In genomic region chr2:85534875-85535274, GRCh38 we compare ENCODE assay signal across 23 cellular contexts. TPM values are rescaled to one million over a fixed set of nuclear protein-coding genes. Genes with fewer than 3 reads are reported as not detected.
DNase-seq lines count a peak whose midpoint lies in the region; ATAC-seq, FAIRE-seq and TF ChIP-seq lines count a peak whose summit lies in the region.
"Had no signal": no experiment of that assay in that cellular context is flagged by ENCODE, and none has a peak within 500 bp of the region (broad histone marks: within the 10 kb centered on the region; RNA-seq: fewer than 3 reads in every experiment).

No MANE protein-coding gene starts in this region.

- H3K27ac Mint-ChIP-seq in astrocyte (ENCODE audit: unreplicated experiment) (peak overlapping the region; percentile 34), neural progenitor cell (peak overlapping the region; percentile 18)
- H3K27ac Mint-ChIP-seq: T-helper 17 cell had no signal

- H3K27ac ChIP-seq in BLaER1 treated with 17β-estradiol and CSF1 and Interleukin-3, amounts not matched to agents 10 nM and 100 nM, result peak overlapping the region in 7 of 11 experiments; percentile 12 to 61 (median 38); a peak in 10 of 22 replicates
- H3K27ac ChIP-seq in astrocyte (ENCODE audit: low read depth, low read length) (no peak overlapping the region), neural progenitor cell (no peak overlapping the region)

- FAIRE-seq in astrocyte (lab: Jason Lieb, UNC), result no peak
- FAIRE-seq: A549, colon had no signal

- ATAC-seq in HG02759 (IDR thresholded peaks at IDR 0.05; ENCODE audit: unreplicated experiment), result no peak
- ATAC-seq: A549; activated CD4-positive, CD25-positive, alpha-beta regulatory T cell treated with anti-CD3 and anti-CD28 coated beads, Interleukin-2, amount 50 U/mL, for 24 hours; activated T-cell treated with anti-CD3 and anti-CD28 coated beads, Interleukin-2, amount 50 U/mL, for 4 hours; body of pancreas; left cardiac atrium; T-helper 17 cell had no signal

- no peak overlapping the region for H3K4me3 Mint-ChIP-seq in astrocyte (ENCODE audit: unreplicated experiment)
- no peak overlapping the region for H3K4me3 Mint-ChIP-seq in neural progenitor cell
- H3K4me3 Mint-ChIP-seq: activated T-cell treated with anti-CD3 and anti-CD28 coated beads, Interleukin-2, amount 50 U/mL, for 4 hours; T-helper 17 cell had no signal

- H3K4me3 ChIP-seq in BLaER1 treated with 17β-estradiol and CSF1 and Interleukin-3, amounts not matched to agents 10 nM and 100 nM, result no peak overlapping the region
- H3K4me3 ChIP-seq in astrocyte (ENCODE audit: insufficient read depth, low read depth, low read length) (no peak overlapping the region), neural progenitor cell (no peak overlapping the region)
- H3K4me3 ChIP-seq: A549, BLaER1, body of pancreas, MG63 had no signal

- H3K4me2 ChIP-seq in BLaER1 treated with 17β-estradiol and CSF1 and Interleukin-3, amounts not matched to agents 10 nM and 100 nM, result peak overlapping the region in 7 of 11 experiments; percentile 26 to 97 (median 72); a peak in 13 of 22 replicates
- no peak overlapping the region for H3K4me2 ChIP-seq in astrocyte (ENCODE audit: low read length)
- H3K4me2 ChIP-seq in neural progenitor cell, result no peak overlapping the region

- H3K27me3 Mint-ChIP-seq in astrocyte (ENCODE audit: low read depth, unreplicated experiment) (no peaks in the 10 kb centered on the region), neural progenitor cell (ENCODE audit: insufficient read depth, low read depth) (peaks cover 4% of the 10 kb centered on the region)
- H3K27me3 Mint-ChIP-seq: T-helper 17 cell had no signal

- DNase-seq in MV-4-11 (lab: John Stamatoyannopoulos, UW) (peak; percentile 64), astrocyte (ENCODE audit: low read depth) (no peak), neural progenitor cell (ENCODE audit: low spot score) (no peak), GM10266 (ENCODE audit: extremely low spot score) (no peak)
- DNase-seq in NK-92 treated with Interleukin-12 subunit alpha and Interleukin-12 subunit beta, amount 100 ng/mL, for 24 hours (lab: John Stamatoyannopoulos, UW), result no peak
- no peak for DNase-seq in activated CD4-positive, alpha-beta T cell treated with anti-CD3 and anti-CD28 coated beads, Interleukin-2, amount 50 U/mL, for 48 hours
- DNase-seq: activated CD8-positive, alpha-beta memory T cell treated with anti-CD3 and anti-CD28 coated beads for 24 hours; activated naive CD4-positive, alpha-beta T cell treated with anti-CD3 and anti-CD28 coated beads, Interleukin-2, amount 50 U/mL, for 16 hours; activated T-cell treated with anti-CD3 and anti-CD28 coated beads, Interleukin-2, amount 50 U/mL, for 4 hours; body of pancreas; left cardiac atrium; MG63; NCI-H1694 treated with DMSO at 0.1 percent for 48 hours; SHP77 treated with DMSO at 0.1 percent for 48 hours; stimulated activated CD4-positive, alpha-beta T cell treated with anti-CD3 and anti-CD28 coated beads, Interleukin-4, amount 100 ng/mL, for 4 hours; T-helper 17 cell had no signal

- H3F3A ChIP-seq in neural progenitor cell (ENCODE audit: low read depth), result peaks cover 16% of the 10 kb centered on the region

- H3K36me3 ChIP-seq in BLaER1 treated with 17β-estradiol and CSF1 and Interleukin-3, amounts not matched to agents 10 nM and 100 nM, result peaks cover 0 to 4% (median 3%) of the 10 kb centered on the region in 11 experiments; a peak in 18 of 22 replicates
- H3K36me3 ChIP-seq in astrocyte (ENCODE audit: insufficient read depth, low read length), result no peaks in the 10 kb centered on the region
- no peaks in the 10 kb centered on the region for H3K36me3 ChIP-seq in neural progenitor cell

- H3K79me2 ChIP-seq in astrocyte (ENCODE audit: insufficient read depth, low read length), result peaks cover 28% of the 10 kb centered on the region
- H3K79me2 ChIP-seq in neural progenitor cell (ENCODE audit: low read depth), result peaks cover 31% of the 10 kb centered on the region

- H3K9me3 ChIP-seq in BLaER1 treated with 17β-estradiol and CSF1 and Interleukin-3, amounts not matched to agents 10 nM and 100 nM (replicated peaks in 1 of 11), result peaks cover 0 to 5% (median 2%) of the 10 kb centered on the region in 11 experiments; a peak in 9 of 22 replicates
- no peaks in the 10 kb centered on the region for H3K9me3 ChIP-seq in astrocyte (ENCODE audit: insufficient read depth, low read depth, low read length)
- no peaks in the 10 kb centered on the region for H3K9me3 ChIP-seq in neural progenitor cell (ENCODE audit: low read depth)
- H3K9me3 ChIP-seq: BLaER1, body of pancreas, MG63 had no signal

- H3K4me1 ChIP-seq in BLaER1 treated with 17β-estradiol and CSF1 and Interleukin-3, amounts not matched to agents 10 nM and 100 nM, result peaks cover 31 to 40% (median 36%) of the 10 kb centered on the region in 10 experiments
- peaks cover 18% of the 10 kb centered on the region for H3K4me1 ChIP-seq in astrocyte (ENCODE audit: insufficient read depth, low read length)
- H3K4me1 ChIP-seq in neural progenitor cell, result peaks cover 17% of the 10 kb centered on the region

- TF ChIP-seq CTCF in astrocyte (IDR thresholded peaks at IDR 0.05; ENCODE audit: insufficient read depth, low read depth, low read length), result no peak
- no peak for TF ChIP-seq CTCF in neural progenitor cell (IDR thresholded peaks at IDR 0.05)
- TF ChIP-seq CTCF in GM10266 (IDR thresholded peaks at IDR 0.05; ENCODE audit: control insufficient read depth, insufficient read depth, low read depth, missing control alignments), result no peak

- H3K36me3 Mint-ChIP-seq in astrocyte (ENCODE audit: low read depth, unreplicated experiment) (no peaks in the 10 kb centered on the region), neural progenitor cell (peaks cover 2% of the 10 kb centered on the region)
- H3K36me3 Mint-ChIP-seq: IgD-negative memory B cell had no signal

- H2AFZ ChIP-seq in astrocyte (ENCODE audit: low read depth, low read length), result no peak overlapping the region
- no peak overlapping the region for H2AFZ ChIP-seq in neural progenitor cell (replicated peaks)

- H3K9me3 Mint-ChIP-seq in astrocyte (ENCODE audit: unreplicated experiment) (no peaks in the 10 kb centered on the region), neural progenitor cell (peaks cover 5% of the 10 kb centered on the region)
- H3K9me3 Mint-ChIP-seq: activated T-cell treated with anti-CD3 and anti-CD28 coated beads, Interleukin-2, amount 50 U/mL, for 4 hours had no signal

- peaks cover 4 to 9% (median 8%) of the 10 kb centered on the region in 11 experiments for H4K20me1 ChIP-seq in BLaER1 treated with 17β-estradiol and CSF1 and Interleukin-3, amounts not matched to agents 10 nM and 100 nM
- H4K20me1 ChIP-seq in astrocyte (ENCODE audit: insufficient read depth, low read length) (peaks cover 8% of the 10 kb centered on the region), neural progenitor cell (ENCODE audit: low read depth) (peaks cover 5% of the 10 kb centered on the region)

- peak overlapping the region in 1 of 11 experiments; percentile 5; a peak in 1 of 22 replicates for H3K9ac ChIP-seq in BLaER1 treated with 17β-estradiol and CSF1 and Interleukin-3, amounts not matched to agents 10 nM and 100 nM
- H3K9ac ChIP-seq in astrocyte (ENCODE audit: low read length), result no peak overlapping the region
- H3K9ac ChIP-seq in neural progenitor cell, result no peak overlapping the region
- H3K9ac ChIP-seq: BLaER1 had no signal

- peaks cover 10% of the 10 kb centered on the region for H3K4me1 Mint-ChIP-seq in astrocyte (ENCODE audit: low read depth, unreplicated experiment)
- peaks cover 21% of the 10 kb centered on the region for H3K4me1 Mint-ChIP-seq in neural progenitor cell

- no peaks in the 10 kb centered on the region for H3K27me3 ChIP-seq in BLaER1 treated with 17β-estradiol and CSF1 and Interleukin-3, amounts not matched to agents 10 nM and 100 nM
- H3K27me3 ChIP-seq in astrocyte (ENCODE audit: insufficient read depth, low read length), result no peaks in the 10 kb centered on the region
- H3K27me3 ChIP-seq in neural progenitor cell, result no peaks in the 10 kb centered on the region
- H3K27me3 ChIP-seq: BLaER1, body of pancreas, MG63 had no signal

RNA-seq across cellular contexts. Expression of gene MAT2A, which starts 4.1 kb away (rescaled TPM):
- total RNA-seq in astrocyte (175 and 180 TPM in 2 replicates), neural progenitor cell (ENCODE audit: low replicate concordance) (180 and 221 TPM in 2 replicates)

RNA-seq across cellular contexts. Expression of gene GGCX, which starts 26.4 kb away (rescaled TPM):
- total RNA-seq in astrocyte, result 79.0 and 94.6 TPM in 2 replicates
- total RNA-seq in neural progenitor cell (ENCODE audit: low replicate concordance), result 29.7 and 41.7 TPM in 2 replicates

RNA-seq across cellular contexts. Expression of gene VAMP8, which starts 42.5 kb away (rescaled TPM):
- 30.6 and 35.3 TPM in 2 replicates for total RNA-seq in astrocyte
- total RNA-seq in neural progenitor cell (ENCODE audit: low replicate concordance), result 0.52 and 2.4 TPM in 2 replicates

RNA-seq across cellular contexts. Expression of gene VAMP5, which starts 49.4 kb away (rescaled TPM):
- total RNA-seq in astrocyte (17.1 and 17.6 TPM in 2 replicates), neural progenitor cell (ENCODE audit: low replicate concordance) (not detected in 2 replicates)

Comparison
In these comparisons a context has a peak if more than half of its experiments do, and no peak if none do; other contexts are left out.
1. H3K27ac ChIP-seq: peak in BLaER1 treated with 17β-estradiol and CSF1 and Interleukin-3, amounts not matched to agents 10 nM and 100 nM (7 of 11); none in astrocyte (single experiment) and neural progenitor cell (single experiment).
2. H3K4me2 ChIP-seq: peak in BLaER1 treated with 17β-estradiol and CSF1 and Interleukin-3, amounts not matched to agents 10 nM and 100 nM (7 of 11); none in astrocyte (single experiment) and neural progenitor cell (single experiment).